12 cellular contexts compared by ENCODE assay signal in the genomic region with DNA sequence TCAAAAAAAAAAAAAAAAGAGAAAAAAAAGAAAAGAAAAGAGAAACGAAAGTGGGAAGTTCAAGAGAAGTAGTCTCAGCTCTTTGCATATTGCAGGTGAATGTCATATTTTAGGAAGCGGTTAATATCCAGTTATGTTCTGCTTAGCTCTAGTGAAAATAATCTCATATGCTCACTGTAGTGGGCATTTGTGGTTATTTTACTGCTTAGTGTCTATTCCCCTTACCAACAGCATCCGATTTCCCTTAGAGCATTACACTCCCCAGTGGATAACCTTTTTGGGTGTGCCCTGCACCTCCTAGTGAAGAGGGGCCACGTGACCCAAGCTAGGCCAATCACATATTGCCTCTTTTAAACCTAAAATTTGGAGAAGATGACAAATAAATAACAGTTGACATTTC.
DNase-seq lines count a peak whose midpoint lies in the region; ATAC-seq, FAIRE-seq and TF ChIP-seq lines count a peak whose summit lies in the region.
"Had no signal": no experiment of that assay in that cellular context is flagged by ENCODE, and none has a peak within 500 bp of the region (broad histone marks: within the 10 kb centered on the region; RNA-seq: fewer than 3 reads in every experiment).

No MANE protein-coding gene starts in this region.

- 0 out of 2 replicates have a peak overlapping the region, but pooled peaks have one; percentile 0 for H2AFZ ChIP-seq in OCI-LY3 (ENCODE audit: low read depth, low read length)

- peak overlapping the region; percentile 79 for H3K27ac ChIP-seq in OCI-LY3 (ENCODE audit: low read length)
- no peak overlapping the region for H3K27ac ChIP-seq in small intestine (ENCODE audit: low read depth in 1 of 2, low read length in 1 of 2)
- H3K27ac ChIP-seq: WERI-Rb-1 had no signal

- H3K4me2 ChIP-seq in OCI-LY3 (ENCODE audit: low read length), result peak overlapping the region; percentile 54

- H3K36me3 ChIP-seq in OCI-LY3 (replicated peaks; ENCODE audit: low read depth, low read length) (peaks cover 11% of the 10 kb centered on the region), small intestine (ENCODE audit: control insufficient read depth in 2 of 2, insufficient read depth in 2 of 2, low read length in 2 of 2) (no peaks in the 10 kb centered on the region)
- H3K36me3 ChIP-seq: WERI-Rb-1 had no signal

- DNase-seq in urothelium cell line (ENCODE audit: low spot score) (no peak), small intestine (no peak), nucleus accumbens (lab: John Stamatoyannopoulos, UW) (no peak)
- DNase-seq in activated effector memory CD4-positive, alpha-beta T cell treated with Interleukin-2 at 50 U/mL for 16 hours, result no peak
- DNase-seq: activated effector memory CD4-positive, alpha-beta T cell treated with anti-CD3 and anti-CD28 coated beads, Interleukin-2, amount 50 U/mL, for 16 hours; CD4-positive, CD25-positive, alpha-beta regulatory T cell; WERI-Rb-1 had no signal

- H3K9ac ChIP-seq in OCI-LY3 (ENCODE audit: low read length), result peak overlapping the region; percentile 50

- peak; percentile 90 for ATAC-seq in GM18511 (IDR thresholded peaks at IDR 0.05; ENCODE audit: unreplicated experiment)
- ATAC-seq in GM21526 (IDR thresholded peaks at IDR 0.05; ENCODE audit: low FRiP score, unreplicated experiment), result peak; percentile 92
- peak; percentile 86 for ATAC-seq in HG03108 (IDR thresholded peaks at IDR 0.05; ENCODE audit: unreplicated experiment)
- ATAC-seq: sciatic nerve had no signal

- TF ChIP-seq CTCF in OCI-LY3 (IDR thresholded peaks at IDR 0.05; ENCODE audit: low read depth, low read length), result 0 out of 2 replicates have a peak, but pooled peaks have one; percentile 7

- no peaks in the 10 kb centered on the region for H3K79me2 ChIP-seq in OCI-LY3 (ENCODE audit: low read length)

- H3K27me3 ChIP-seq in OCI-LY3 (ENCODE audit: low read depth, low read length) (no peaks in the 10 kb centered on the region), small intestine (ENCODE audit: control insufficient read depth in 2 of 2, insufficient read depth in 2 of 2, low read length in 2 of 2) (no peaks in the 10 kb centered on the region)

- peaks cover 10% of the 10 kb centered on the region; the same call in 1 of the 2 replicates for H3K9me3 ChIP-seq in OCI-LY3 (ENCODE audit: insufficient read depth, low read length)
- no peaks in the 10 kb centered on the region for H3K9me3 ChIP-seq in small intestine (ENCODE audit: control insufficient read depth, low read depth)

- FAIRE-seq in urothelium cell line (lab: Jason Lieb, UNC), result no peak
- FAIRE-seq in small intestine (lab: Jason Lieb, UNC), result no peak

- peaks cover 38% of the 10 kb centered on the region for H3K4me1 ChIP-seq in OCI-LY3 (ENCODE audit: low read length)
- no peaks in the 10 kb centered on the region for H3K4me1 ChIP-seq in small intestine (ENCODE audit: control insufficient read depth in 2 of 2, insufficient read depth in 1 of 2, low read depth in 1 of 2, low read length in 1 of 2)

- WGBS in small intestine, 3 donors, result 77 to 86% (median 80%) methylated on average over 4 of the region's 4 CpGs

- no peaks in the 10 kb centered on the region for H4K20me1 ChIP-seq in OCI-LY3 (ENCODE audit: insufficient read depth, low read length)

- H3K4me3 ChIP-seq in OCI-LY3 (ENCODE audit: low read length) (peak overlapping the region; percentile 23), small intestine (ENCODE audit: low read depth in 1 of 2, low read length in 2 of 2) (no peak overlapping the region)
